In the genomic region with DNA sequence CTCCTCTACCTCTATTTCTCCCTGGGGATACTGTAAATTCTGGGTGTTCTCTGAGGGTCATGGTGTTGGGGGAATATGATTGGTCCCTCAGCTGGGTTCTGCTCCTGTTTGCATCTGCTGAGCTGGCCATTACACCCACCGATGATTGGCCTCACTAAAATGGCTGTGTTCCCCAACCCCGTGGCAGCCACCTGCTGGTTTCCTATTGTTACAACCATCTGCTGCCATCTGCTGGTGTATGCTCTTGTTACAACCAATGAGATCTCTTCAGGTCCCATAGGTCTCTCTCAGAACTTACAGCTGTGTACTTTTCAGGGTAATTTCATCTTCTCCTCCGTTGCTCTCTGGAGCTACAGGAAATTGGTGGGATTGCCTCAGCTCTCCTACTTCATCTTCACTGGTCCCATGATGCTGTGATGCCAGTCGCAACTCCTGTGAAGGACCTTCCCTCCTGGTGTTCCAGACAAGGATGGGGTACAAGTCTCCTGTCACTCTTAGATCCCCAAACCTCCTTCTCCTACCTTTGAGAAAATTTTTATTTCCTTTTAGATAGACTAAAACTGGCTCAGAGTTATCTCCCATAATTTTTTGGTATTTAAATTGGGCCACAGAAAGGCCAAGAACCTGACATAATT, we compare ENCODE assay signal across 8 cellular contexts.
DNase-seq lines count a peak whose midpoint lies in the region; ATAC-seq and TF ChIP-seq lines count a peak whose summit lies in the region.

No MANE protein-coding gene starts in this region.

- peak; percentile 57 to 75 for DNase-seq in NCI-H1930 (lab: John Stamatoyannopoulos, UW)
- peak; percentile 65 for DNase-seq in T-helper 2 cell treated with Interferon-gamma antibody and Interleukin-4, amounts not matched to agents 5 μg/mL and 100 μg/mL, for 36 hours (ENCODE audit: low spot score)
- DNase-seq in anterior cingulate cortex (lab: John Stamatoyannopoulos, UW), result peak in 55 of 58 donors; percentile 0 to 82 (median 40)
- DNase-seq in hepatic stellate cell (ENCODE audit: low spot score), result peak; percentile 36
- peak; percentile 29 for DNase-seq in skeletal muscle cell (ENCODE audit: low read depth)

- peaks cover 3% of the 10 kb centered on the region for H3K4me1 Mint-ChIP-seq in T-helper 2 cell treated with Interferon-gamma antibody and Interleukin-4, amounts not matched to agents 5 μg/mL and 100 μg/mL, for 36 hours (ENCODE audit: low read depth)

- H3K36me3 Mint-ChIP-seq in T-helper 2 cell treated with Interferon-gamma antibody and Interleukin-4, amounts not matched to agents 5 μg/mL and 100 μg/mL, for 36 hours (ENCODE audit: low read depth), result no peaks in the 10 kb centered on the region

- H3K27ac ChIP-seq in 22Rv1, result no peak overlapping the region

- no peaks in the 10 kb centered on the region for H3K9me3 Mint-ChIP-seq in T-helper 2 cell treated with Interferon-gamma antibody and Interleukin-4, amounts not matched to agents 5 μg/mL and 100 μg/mL, for 36 hours

- peak; percentile 95 for TF ChIP-seq CTCF in 22Rv1 (IDR thresholded peaks at IDR 0.05)

- no peak overlapping the region for H3K4me3 ChIP-seq in skeletal muscle cell (ENCODE audit: low read depth, low read length)

- peak; percentile 100 for ATAC-seq in GM18511 (IDR thresholded peaks at IDR 0.05; ENCODE audit: unreplicated experiment)
- peak; percentile 100 for ATAC-seq in HG02973 (IDR thresholded peaks at IDR 0.05; ENCODE audit: unreplicated experiment)

- no peaks in the 10 kb centered on the region for H3K27me3 Mint-ChIP-seq in T-helper 2 cell treated with Interferon-gamma antibody and Interleukin-4, amounts not matched to agents 5 μg/mL and 100 μg/mL, for 36 hours (ENCODE audit: low read depth)

- no peak overlapping the region for H3K27ac Mint-ChIP-seq in T-helper 2 cell treated with Interferon-gamma antibody and Interleukin-4, amounts not matched to agents 5 μg/mL and 100 μg/mL, for 36 hours

- peak overlapping the region; percentile 19 for H3K4me3 Mint-ChIP-seq in T-helper 2 cell treated with Interferon-gamma antibody and Interleukin-4, amounts not matched to agents 5 μg/mL and 100 μg/mL, for 36 hours
